17 cellular contexts compared by ENCODE assay signal in genomic region chr6:43298565-43299337, GRCh38. TPM values are rescaled to one million over a fixed set of nuclear protein-coding genes. Genes with fewer than 3 reads are reported as not detected.
A peak's percentile ranks its signal among the peaks of the same experiment; 100 is the strongest.
DNase-seq lines count a peak whose midpoint lies in the region; ATAC-seq, FAIRE-seq and TF ChIP-seq lines count a peak whose summit lies in the region.
"Had no signal": no experiment of that assay in that cellular context is flagged by ENCODE, and none has a peak within 500 bp of the region (broad histone marks: within the 10 kb centered on the region; RNA-seq: fewer than 3 reads in every experiment).

No MANE protein-coding gene starts in this region.

- no peaks in the 10 kb centered on the region for H3K79me2 ChIP-seq in H1 (ENCODE audit: control insufficient read depth in 1 of 2, insufficient read depth in 2 of 2, low read length in 2 of 2)
- H3K79me2 ChIP-seq in HepG2 (ENCODE audit: insufficient read depth, low read length), result no peaks in the 10 kb centered on the region

- H3K14ac ChIP-seq in H1 (ENCODE audit: insufficient read length), result no peak overlapping the region

- H4K20me1 ChIP-seq in H1 (replicated peaks in 1 of 2; ENCODE audit: control insufficient read depth in 1 of 2, insufficient read depth in 2 of 2, low read length in 2 of 2) (peaks cover 0 to 6% of the 10 kb centered on the region in 2 experiments), HepG2 (ENCODE audit: insufficient read depth, low read length) (no peaks in the 10 kb centered on the region)
- H4K20me1 ChIP-seq: BLaER1 treated with 17β-estradiol and CSF1 and Interleukin-3, amounts not matched to agents 10 nM and 100 nM had no signal

- H3K4me2 ChIP-seq in H1 (ENCODE audit: insufficient read depth in 1 of 2, low read depth in 2 of 2, low read length in 2 of 2), result no peak overlapping the region
- H3K4me2 ChIP-seq in HepG2 (ENCODE audit: low read depth, low read length), result peak overlapping the region; percentile 71
- H3K4me2 ChIP-seq: BLaER1 treated with 17β-estradiol and CSF1 and Interleukin-3, amounts not matched to agents 10 nM and 100 nM had no signal

- H3K36me3 ChIP-seq in H1 (ENCODE audit: control insufficient read depth in 2 of 4, insufficient read depth in 4 of 4, low read length in 3 of 4), result no peaks in the 10 kb centered on the region; a peak in 1 of 8 replicates
- no peaks in the 10 kb centered on the region; a peak in 1 of 5 replicates for H3K36me3 ChIP-seq in HepG2 (replicated peaks in 1 of 2; ENCODE audit: control insufficient read depth in 1 of 2, insufficient read depth in 2 of 2, low read length in 2 of 2)
- no peaks in the 10 kb centered on the region for H3K36me3 ChIP-seq in brain microvascular endothelial cell (replicated peaks)
- no peaks in the 10 kb centered on the region for H3K36me3 ChIP-seq in naive thymus-derived CD4-positive, alpha-beta T cell (ENCODE audit: control insufficient read depth in 2 of 3, insufficient read depth in 3 of 3, low read length in 3 of 3)
- H3K36me3 ChIP-seq: BLaER1 treated with 17β-estradiol and CSF1 and Interleukin-3, amounts not matched to agents 10 nM and 100 nM had no signal

- TF ChIP-seq RAD21 in H1 (IDR thresholded peaks at IDR 0.05 in 1 of 2, conservative IDR thresholded peaks at IDR 0.05 in 1 of 2; ENCODE audit: low read depth in 2 of 2, low read length in 2 of 2), result no peak
- no peak; the same call in 1 of the 2 replicates for TF ChIP-seq RAD21 in HepG2 (CRISPR knock-in tag; IDR thresholded peaks at IDR 0.05)

- intact Hi-C loops in HepG2 (cut with micrococcal nuclease; ENCODE audit: unreplicated experiment), result no loop called here
- intact Hi-C loops in naive thymus-derived CD4-positive, alpha-beta T cell (cut with micrococcal nuclease), result no loop called here

- no peaks in the 10 kb centered on the region for H3K4me1 ChIP-seq in H1 (replicated peaks in 1 of 4; ENCODE audit: control insufficient read depth in 3 of 4, insufficient read depth in 4 of 4, low read length in 3 of 4)
- H3K4me1 ChIP-seq in HepG2 (ENCODE audit: insufficient read depth, low read length), result peaks cover 63% of the 10 kb centered on the region
- H3K4me1 ChIP-seq in naive thymus-derived CD4-positive, alpha-beta T cell (ENCODE audit: control insufficient read depth in 2 of 2, insufficient read depth in 2 of 2, low read length in 2 of 2), result no peaks in the 10 kb centered on the region

- peaks cover 0 to 7% (median 0%) of the 10 kb centered on the region in 7 donors for H3K4me1 Mint-ChIP-seq in naive thymus-derived CD4-positive, alpha-beta T cell

- H2BK15ac ChIP-seq in H1 (ENCODE audit: low read length), result no peak overlapping the region

- H2AK5ac ChIP-seq in H1 (ENCODE audit: low read depth, low read length), result 0 out of 2 replicates have a peak overlapping the region, but pooled peaks have one; percentile 32

- no peak overlapping the region for H2BK12ac ChIP-seq in H1 (ENCODE audit: low read depth, low read length)

- H3K27me3 Mint-ChIP-seq in naive thymus-derived CD4-positive, alpha-beta T cell, result peaks cover 0 to 9% (median 7%) of the 10 kb centered on the region in 5 donors

- H3K18ac ChIP-seq in H1 (ENCODE audit: extremely low read depth, low read length), result no peak overlapping the region

- H2AFZ ChIP-seq in H1 (ENCODE audit: low read length) (no peak overlapping the region), HepG2 (ENCODE audit: low read length) (no peak overlapping the region)

- H3K23me2 ChIP-seq in H1 (ENCODE audit: low read depth, low read length), result peaks cover 10% of the 10 kb centered on the region; the same call in 1 of the 2 replicates

- TF ChIP-seq CTCF in GM20000 (IDR thresholded peaks at IDR 0.05; ENCODE audit: extremely low read depth, missing control alignments) (no peak), H1 (IDR thresholded peaks at IDR 0.05; ENCODE audit: control extremely low read depth in 1 of 3, insufficient read depth in 1 of 3, low read depth in 1 of 3, low read length in 3 of 3) (no peak), HepG2 (CRISPR knock-in tag; IDR thresholded peaks at IDR 0.05) (no peak), brain microvascular endothelial cell (IDR thresholded peaks at IDR 0.05; ENCODE audit: low read depth, low read length, missing control alignments) (no peak)

- POLR2A ChIA-PET in H1 (lab: Charles Lee; ENCODE audit: partially characterized antibody), result interaction anchor here (1.0 to 5.7 kb wide), 4 partner anchors 10 to 23 kb away, joined by 3 to 45 read pairs (median 10); partner anchors contain the start of gene CRIP3
- POLR2A ChIA-PET in HepG2 (lab: Yijun Ruan, JAX), result interaction anchor here (1.1 to 5.2 kb wide), 10 partner anchors 8 to 35 kb away, joined by 3 to 67 read pairs (median 13); partner anchors contain the start of gene CRIP3
- POLR2A ChIA-PET in naive thymus-derived CD4-positive, alpha-beta T cell (lab: Charles Lee), result interaction anchor here (0.5 to 0.6 kb wide), 2 partner anchors 9 to 158 kb away, joined by 3 read pairs; no protein-coding TSS in a partner anchor

- H2BK120ac ChIP-seq in H1 (replicated peaks; ENCODE audit: low read depth, low read length), result no peak overlapping the region

- BruUV-seq in HepG2 (replicated peaks; lab: Mats Ljungman, UMichigan), result TSS peak; percentile 60

- peaks cover 0 to 2% (median 0%) of the 10 kb centered on the region in 4 experiments; a peak in 1 of 7 replicates for H3K27me3 ChIP-seq in H1 (replicated peaks in 1 of 4; ENCODE audit: control insufficient read depth in 3 of 4, extremely low read depth in 1 of 4, insufficient read depth in 3 of 4, low read length in 3 of 4)
- H3K27me3 ChIP-seq in HepG2 (ENCODE audit: control insufficient read depth in 1 of 2, insufficient read depth in 2 of 2, low read length in 2 of 2), result no peaks in the 10 kb centered on the region
- H3K27me3 ChIP-seq in brain microvascular endothelial cell (replicated peaks), result peaks cover 7% of the 10 kb centered on the region
- H3K27me3 ChIP-seq in naive thymus-derived CD4-positive, alpha-beta T cell (ENCODE audit: control insufficient read depth in 2 of 2, insufficient read depth in 2 of 2, low read length in 2 of 2), result no peaks in the 10 kb centered on the region
- H3K27me3 ChIP-seq: BLaER1 treated with 17β-estradiol and CSF1 and Interleukin-3, amounts not matched to agents 10 nM and 100 nM had no signal

- no peak overlapping the region for H3K27ac Mint-ChIP-seq in naive thymus-derived CD4-positive, alpha-beta T cell
- H3K27ac Mint-ChIP-seq: CD4-positive, alpha-beta T cell; H9 had no signal

- H3K9ac ChIP-seq in H1 (replicated peaks in 1 of 4; ENCODE audit: extremely low read depth in 1 of 4, low read depth in 3 of 4, low read length in 3 of 4), result no peak overlapping the region
- H3K9ac ChIP-seq in HepG2 (ENCODE audit: insufficient read depth, low read depth, low read length), result peak overlapping the region; percentile 53
- H3K9ac ChIP-seq: BLaER1 treated with 17β-estradiol and CSF1 and Interleukin-3, amounts not matched to agents 10 nM and 100 nM had no signal

- DNase-seq in AG08396 (ENCODE audit: low spot score) (peak; percentile 3), GM20000 (ENCODE audit: low spot score) (peak; percentile 4), H1 (ENCODE audit: low read depth in 1 of 2, low spot score in 2 of 2) (no peak), HepG2 (ENCODE audit: low spot score) (no peak), brain microvascular endothelial cell (no peak), H4 (ENCODE audit: low spot score) (no peak), GF-D8 (lab: John Stamatoyannopoulos, UW) (no peak)
- DNase-seq in naive thymus-derived CD4-positive, alpha-beta T cell, result no peak
- DNase-seq: 8988T; Calu3; CD4-positive, alpha-beta T cell; DMS79; H9 had no signal

- H3K4me3 ChIP-seq in H1 (ENCODE audit: extremely low read depth in 1 of 4, insufficient read depth in 2 of 4, low read depth in 3 of 4, low read length in 4 of 4), result no peak overlapping the region
- peak overlapping the region; percentile 16 to 61 (median 17); a peak in 5 of 6 replicates for H3K4me3 ChIP-seq in HepG2 (replicated peaks in 1 of 3; ENCODE audit: insufficient read depth in 1 of 3, low read depth in 2 of 3, low read length in 3 of 3)
- H3K4me3 ChIP-seq in brain microvascular endothelial cell (ENCODE audit: low read depth, low read length), result no peak overlapping the region
- no peak overlapping the region for H3K4me3 ChIP-seq in naive thymus-derived CD4-positive, alpha-beta T cell (ENCODE audit: low read length)
- H3K4me3 ChIP-seq: BLaER1 treated with 17β-estradiol and CSF1 and Interleukin-3, amounts not matched to agents 10 nM and 100 nM had no signal

- no peak overlapping the region for H3K4me3 Mint-ChIP-seq in naive thymus-derived CD4-positive, alpha-beta T cell
- H3K4me3 Mint-ChIP-seq: CD4-positive, alpha-beta T cell; H9 had no signal

- 82% methylated on average over 12 of the region's 12 CpGs; no CpG with 5 or more reads in 1 of the 2 experiments for WGBS in H1 (ENCODE audit: extremely low coverage in 1 of 2, insufficient coverage in 1 of 2, insufficient read length in 1 of 2, insufficient replicate concordance in 2 of 2, low coverage in 1 of 2, low lambda C conversion rate in 2 of 2, missing lambda C conversion rate in 1 of 2), 2 experiments
- 50% methylated on average over 12 of the region's 12 CpGs for WGBS in HepG2 (ENCODE audit: low lambda C conversion rate)

- no peak overlapping the region for H2BK5ac ChIP-seq in H1 (ENCODE audit: low read depth, low read length)

- in situ Hi-C loops in HepG2 (cut with HindIII; ENCODE audit: extremely low pct_ligation_motif_present, low pct_unique_long_range_greater_than_20kb) (no loop called here), brain microvascular endothelial cell (cut with HindIII; ENCODE audit: low pct_ligation_motif_present, low sequenced_read_pairs) (no loop called here)

- H3K27ac ChIP-seq in H1 (ENCODE audit: low read depth, low read length) (no peak overlapping the region), HepG2 (ENCODE audit: extremely low read length, insufficient read depth, low read length) (peak overlapping the region; percentile 70), brain microvascular endothelial cell (no peak overlapping the region)
- no peak overlapping the region for H3K27ac ChIP-seq in naive thymus-derived CD4-positive, alpha-beta T cell (ENCODE audit: low read depth, low read length)
- H3K27ac ChIP-seq: BLaER1 treated with 17β-estradiol and CSF1 and Interleukin-3, amounts not matched to agents 10 nM and 100 nM had no signal

- no peak overlapping the region for H3K56ac ChIP-seq in H1 (replicated peaks; ENCODE audit: insufficient read length, low read depth, low read length)

- CTCF ChIA-PET in H1 (lab: Charles Lee; ENCODE audit: partially characterized antibody) (interaction anchor here (1.1 to 5.9 kb wide), 4 partner anchors 9 to 208 kb away, joined by 3 to 50 read pairs (median 10); partner anchors contain the start of gene CRIP3), HepG2 (lab: Yijun Ruan, JAX; ENCODE audit: low intra/inter-chr PET ratio, low total read pairs) (interaction anchor here (1.2 kb wide), 1 partner anchor 36 kb away, joined by 3 read pairs; no protein-coding TSS in a partner anchor)
- CTCF ChIA-PET in naive thymus-derived CD4-positive, alpha-beta T cell (lab: Charles Lee), result interaction anchor here (0.6 kb wide), 1 partner anchor 56 kb away, joined by 3 read pairs; the partner anchor contains the start of gene TTBK1

- H3K79me1 ChIP-seq in H1 (ENCODE audit: low read depth, low read length), result no peaks in the 10 kb centered on the region

- no peaks in the 10 kb centered on the region for H3K36me3 Mint-ChIP-seq in naive thymus-derived CD4-positive, alpha-beta T cell

- no peak overlapping the region for H4K5ac ChIP-seq in H1 (ENCODE audit: insufficient read length, low read depth, low read length)

- H3K9me3 ChIP-seq in H1 (ENCODE audit: insufficient read depth in 2 of 2, low read depth in 1 of 2, low read length in 1 of 2) (no peaks in the 10 kb centered on the region), HepG2 (ENCODE audit: low read length) (no peaks in the 10 kb centered on the region)
- no peaks in the 10 kb centered on the region for H3K9me3 ChIP-seq in naive thymus-derived CD4-positive, alpha-beta T cell (ENCODE audit: control insufficient read depth in 2 of 3, low read length in 3 of 3)
- H3K9me3 ChIP-seq: BLaER1 treated with 17β-estradiol and CSF1 and Interleukin-3, amounts not matched to agents 10 nM and 100 nM had no signal

- no peaks in the 10 kb centered on the region for H3K9me3 Mint-ChIP-seq in naive thymus-derived CD4-positive, alpha-beta T cell
- H3K9me3 Mint-ChIP-seq: CD4-positive, alpha-beta T cell; H9 had no signal

- peak; percentile 4 for ATAC-seq in HepG2
- no peak for ATAC-seq in naive thymus-derived CD4-positive, alpha-beta T cell

- no peak overlapping the region for H3K4ac ChIP-seq in H1 (replicated peaks; ENCODE audit: insufficient read length, low read depth, low read length)

- FAIRE-seq in H1 (lab: Jason Lieb, UNC) (no peak), HepG2 (lab: Jason Lieb, UNC) (peak; percentile 12)
- FAIRE-seq: GM12892 had no signal

- no peak for TF ChIP-seq EP300 in H1 (IDR thresholded peaks at IDR 0.05; ENCODE audit: borderline replicate concordance in 1 of 2, low read depth in 2 of 2, low read length in 2 of 2)
- TF ChIP-seq EP300 in HepG2 (IDR thresholded peaks at IDR 0.05; ENCODE audit: low read depth in 2 of 2, low read length in 2 of 2), result no peak
- no peak for TF ChIP-seq EP300 in HepG2 (CRISPR knock-in tag; IDR thresholded peaks at IDR 0.05; ENCODE audit: borderline replicate concordance)

- no peak overlapping the region; the same call in 1 of the 2 replicates for H4K8ac ChIP-seq in H1 (ENCODE audit: extremely low read depth, insufficient read depth, low read length)

- no peak overlapping the region for H4K91ac ChIP-seq in H1 (replicated peaks; ENCODE audit: insufficient read length, low read length)

- H2BK20ac ChIP-seq in H1 (ENCODE audit: low read length), result no peak overlapping the region

- no peak overlapping the region for H3K23ac ChIP-seq in H1 (ENCODE audit: insufficient read length)

- TF ChIP-seq POLR2A in H1 (IDR thresholded peaks at IDR 0.05; ENCODE audit: control extremely low read depth in 1 of 2, low read depth in 2 of 2, low read length in 2 of 2), result no peak
- no peak for TF ChIP-seq POLR2A in HepG2 (IDR thresholded peaks at IDR 0.05; ENCODE audit: insufficient read depth in 1 of 2, low read depth in 2 of 2, low read length in 2 of 2)

RNA-seq across cellular contexts. Expression of gene SLC22A7, which starts 0.7 kb away (rescaled TPM):
- not detected in 2 replicates for total RNA-seq in H1 (2021; fragmentation: NEBNext Ultra II Directional; extraction: Animal tissue kit (Norgen Biotek cat#: 25700))
- polyA plus RNA-seq in H1 (2011; rRNA removed), result not detected in 2 replicates
- not detected for polyA plus RNA-seq in H1 (2011; cell fraction: cytosol; rRNA removed)
- not detected for polyA plus RNA-seq in H1 (2011; cell fraction: nucleus; rRNA removed)
- 0.13 to 0.58 TPM (median 0.47 TPM) in 3 of 4 replicates, not detected in the other for polyA plus RNA-seq in H1 (2012, experiment 1 of 2)
- polyA plus RNA-seq in H1 (2012, experiment 2 of 2), result 0.22 TPM
- not detected for polyA plus RNA-seq in H1 (2013, experiment 1 of 2)
- not detected for polyA plus RNA-seq in H1 (2013, experiment 2 of 2)
- not detected in 2 replicates for polyA minus RNA-seq in H1 (2011; rRNA and poly(A)+ RNA removed)
- polyA minus RNA-seq in H1 (2011; cell fraction: cytosol; rRNA and poly(A)+ RNA removed), result not detected
- polyA minus RNA-seq in H1 (2011; cell fraction: nucleus; rRNA and poly(A)+ RNA removed), result not detected
- total RNA-seq in HepG2 (2016; rRNA removed; fragmentation: Illumina TruSeq; extraction: Trizol), result 8.6 and 22.6 TPM in 2 replicates
- total RNA-seq in HepG2 (2016; cell fraction: cytosol; rRNA removed; fragmentation: Illumina TruSeq; extraction: Trizol; ENCODE audit: low read depth), result 5.3 and 5.4 TPM in 2 replicates
- 8.5 and 22.3 TPM in 2 replicates for total RNA-seq in HepG2 (2016; cell fraction: insoluble cytoplasmic fraction; rRNA removed; fragmentation: Illumina TruSeq; extraction: Trizol)
- 9.0 and 9.1 TPM in 2 replicates for total RNA-seq in HepG2 (2016; cell fraction: membrane; rRNA removed; fragmentation: Illumina TruSeq; extraction: Trizol)
- 20.9 and 25.8 TPM in 2 replicates for total RNA-seq in HepG2 (2016; cell fraction: nucleus; rRNA removed; fragmentation: Illumina TruSeq; extraction: Trizol)
- 5.3 and 12.3 TPM in 2 replicates for polyA plus RNA-seq in HepG2 (2011; rRNA removed)
- 7.0 and 7.8 TPM in 2 replicates for polyA plus RNA-seq in HepG2 (2011; cell fraction: cytosol; rRNA removed)
- polyA plus RNA-seq in HepG2 (2011; cell fraction: nucleus; rRNA removed), result 34.4 and 48.4 TPM in 2 replicates
- polyA plus RNA-seq in HepG2 (2012), result 18.9 and 34.7 TPM in 2 replicates
- polyA plus RNA-seq in HepG2 (2016; cell fraction: cytosol; fragmentation: Illumina TruSeq; extraction: Trizol; ENCODE audit: low read depth), result 3.2 and 3.5 TPM in 2 replicates
- polyA plus RNA-seq in HepG2 (2016; cell fraction: insoluble cytoplasmic fraction; fragmentation: Illumina TruSeq; extraction: Trizol; ENCODE audit: low read depth), result 5.5 and 6.2 TPM in 2 replicates
- polyA plus RNA-seq in HepG2 (2016; cell fraction: membrane; fragmentation: Illumina TruSeq; extraction: Trizol; ENCODE audit: low read depth), result 4.5 and 5.7 TPM in 2 replicates
- polyA plus RNA-seq in HepG2 (2016; cell fraction: nucleus; fragmentation: Illumina TruSeq; extraction: Trizol; ENCODE audit: insufficient read depth, low read depth), result 39.6 and 40.3 TPM in 2 replicates
- 22.0 TPM in 1 of 2 replicates, not detected in the other for polyA minus RNA-seq in HepG2 (2011; rRNA and poly(A)+ RNA removed; ENCODE audit: low replicate concordance)
- polyA minus RNA-seq in HepG2 (2011; cell fraction: cytosol; rRNA and poly(A)+ RNA removed), result 3.6 and 5.1 TPM in 2 replicates
- 7.0 and 12.7 TPM in 2 replicates for polyA minus RNA-seq in HepG2 (2011; cell fraction: nucleus; rRNA and poly(A)+ RNA removed)
- total RNA-seq in H4 (2014; rRNA removed; shearing (Covaris generic)), result not detected in 2 replicates
- not detected for total RNA-seq in naive thymus-derived CD4-positive, alpha-beta T cell
- not detected for polyA plus RNA-seq in naive thymus-derived CD4-positive, alpha-beta T cell
- total RNA-seq: Calu3; CD4-positive, alpha-beta T cell; G401; H9; HT-29 had no signal

RNA-seq across cellular contexts. Expression of gene CRIP3, which starts 9.9 kb away (rescaled TPM):
- total RNA-seq in H1 (2021; fragmentation: NEBNext Ultra II Directional; extraction: Animal tissue kit (Norgen Biotek cat#: 25700)), result 37.6 and 46.3 TPM in 2 replicates
- polyA plus RNA-seq in H1 (2011; rRNA removed) (34.0 and 38.7 TPM in 2 replicates), HepG2 (2011; rRNA removed) (9.3 and 14.2 TPM in 2 replicates)
- polyA plus RNA-seq in H1 (2011; cell fraction: cytosol; rRNA removed), result 46.8 TPM
- polyA plus RNA-seq in H1 (2011; cell fraction: nucleus; rRNA removed), result 124 TPM
- 39.4 to 44.3 TPM (median 42.3 TPM) in 4 replicates for polyA plus RNA-seq in H1 (2012, experiment 1 of 2)
- 30.4 TPM for polyA plus RNA-seq in H1 (2012, experiment 2 of 2)
- 40.4 TPM for polyA plus RNA-seq in H1 (2013, experiment 1 of 2)
- polyA plus RNA-seq in H1 (2013, experiment 2 of 2), result 36.5 TPM
- polyA minus RNA-seq in H1 (2011; rRNA and poly(A)+ RNA removed), result 22.8 and 23.5 TPM in 2 replicates
- 17.9 TPM for polyA minus RNA-seq in H1 (2011; cell fraction: cytosol; rRNA and poly(A)+ RNA removed)
- 22.5 TPM for polyA minus RNA-seq in H1 (2011; cell fraction: nucleus; rRNA and poly(A)+ RNA removed)
- 3.5 and 6.3 TPM in 2 replicates for total RNA-seq in HepG2 (2016; rRNA removed; fragmentation: Illumina TruSeq; extraction: Trizol)
- total RNA-seq in HepG2 (2016; cell fraction: cytosol; rRNA removed; fragmentation: Illumina TruSeq; extraction: Trizol; ENCODE audit: low read depth), result 2.7 and 2.9 TPM in 2 replicates
- total RNA-seq in HepG2 (2016; cell fraction: insoluble cytoplasmic fraction; rRNA removed; fragmentation: Illumina TruSeq; extraction: Trizol), result 5.5 and 7.0 TPM in 2 replicates
- total RNA-seq in HepG2 (2016; cell fraction: membrane; rRNA removed; fragmentation: Illumina TruSeq; extraction: Trizol), result 1.7 and 2.6 TPM in 2 replicates
- 6.1 and 7.0 TPM in 2 replicates for total RNA-seq in HepG2 (2016; cell fraction: nucleus; rRNA removed; fragmentation: Illumina TruSeq; extraction: Trizol)
- polyA plus RNA-seq in HepG2 (2011; cell fraction: cytosol; rRNA removed), result 4.5 and 5.1 TPM in 2 replicates
- 31.5 and 46.2 TPM in 2 replicates for polyA plus RNA-seq in HepG2 (2011; cell fraction: nucleus; rRNA removed)
- polyA plus RNA-seq in HepG2 (2012), result 12.7 and 16.4 TPM in 2 replicates
- 0.99 and 1.7 TPM in 2 replicates for polyA plus RNA-seq in HepG2 (2016; cell fraction: cytosol; fragmentation: Illumina TruSeq; extraction: Trizol; ENCODE audit: low read depth)
- polyA plus RNA-seq in HepG2 (2016; cell fraction: insoluble cytoplasmic fraction; fragmentation: Illumina TruSeq; extraction: Trizol; ENCODE audit: low read depth), result 4.1 and 5.4 TPM in 2 replicates
- polyA plus RNA-seq in HepG2 (2016; cell fraction: membrane; fragmentation: Illumina TruSeq; extraction: Trizol; ENCODE audit: low read depth), result 1.9 and 2.3 TPM in 2 replicates
- polyA plus RNA-seq in HepG2 (2016; cell fraction: nucleus; fragmentation: Illumina TruSeq; extraction: Trizol; ENCODE audit: insufficient read depth, low read depth), result 13.1 and 18.7 TPM in 2 replicates
- 8.2 TPM in 1 of 2 replicates, not detected in the other for polyA minus RNA-seq in HepG2 (2011; rRNA and poly(A)+ RNA removed; ENCODE audit: low replicate concordance)
- 1.4 and 2.5 TPM in 2 replicates for polyA minus RNA-seq in HepG2 (2011; cell fraction: cytosol; rRNA and poly(A)+ RNA removed)
- polyA minus RNA-seq in HepG2 (2011; cell fraction: nucleus; rRNA and poly(A)+ RNA removed), result 7.5 and 14.4 TPM in 2 replicates
- total RNA-seq in H4 (2014; rRNA removed; shearing (Covaris generic)), result not detected in 2 replicates
- total RNA-seq in naive thymus-derived CD4-positive, alpha-beta T cell, result 1 to 10 TPM in 4 of 5 experiments, not detected in 1; 2.1 to 7.4 (median 4.8) TPM
- polyA plus RNA-seq in naive thymus-derived CD4-positive, alpha-beta T cell, result not detected
- total RNA-seq: G401, HT-29 had no signal

RNA-seq across cellular contexts. Expression of gene TTBK1, which starts 55.5 kb away (rescaled TPM):
- total RNA-seq in H1 (2021; fragmentation: NEBNext Ultra II Directional; extraction: Animal tissue kit (Norgen Biotek cat#: 25700)), result 1.5 and 1.6 TPM in 2 replicates
- polyA plus RNA-seq in H1 (2011; rRNA removed) (0.53 and 0.63 TPM in 2 replicates), HepG2 (2011; rRNA removed) (0.24 and 0.50 TPM in 2 replicates)
- polyA plus RNA-seq in H1 (2011; cell fraction: cytosol; rRNA removed), result 0.70 TPM
- 1.9 TPM for polyA plus RNA-seq in H1 (2011; cell fraction: nucleus; rRNA removed)
- 0.68 to 1.1 TPM (median 0.97 TPM) in 4 replicates for polyA plus RNA-seq in H1 (2012, experiment 1 of 2)
- 0.50 TPM for polyA plus RNA-seq in H1 (2012, experiment 2 of 2)
- 0.26 TPM for polyA plus RNA-seq in H1 (2013, experiment 1 of 2)
- polyA plus RNA-seq in H1 (2013, experiment 2 of 2), result 0.22 TPM
- polyA minus RNA-seq in H1 (2011; rRNA and poly(A)+ RNA removed), result 0.60 and 0.76 TPM in 2 replicates
- polyA minus RNA-seq in H1 (2011; cell fraction: cytosol; rRNA and poly(A)+ RNA removed), result 0.66 TPM
- polyA minus RNA-seq in H1 (2011; cell fraction: nucleus; rRNA and poly(A)+ RNA removed), result 1.1 TPM
- 0.10 and 0.33 TPM in 2 replicates for total RNA-seq in HepG2 (2016; rRNA removed; fragmentation: Illumina TruSeq; extraction: Trizol)
- 0.18 and 0.20 TPM in 2 replicates for total RNA-seq in HepG2 (2016; cell fraction: cytosol; rRNA removed; fragmentation: Illumina TruSeq; extraction: Trizol; ENCODE audit: low read depth)
- 0.13 and 0.32 TPM in 2 replicates for total RNA-seq in HepG2 (2016; cell fraction: insoluble cytoplasmic fraction; rRNA removed; fragmentation: Illumina TruSeq; extraction: Trizol)
- 0.25 and 0.28 TPM in 2 replicates for total RNA-seq in HepG2 (2016; cell fraction: membrane; rRNA removed; fragmentation: Illumina TruSeq; extraction: Trizol)
- 0.47 TPM in 2 replicates for total RNA-seq in HepG2 (2016; cell fraction: nucleus; rRNA removed; fragmentation: Illumina TruSeq; extraction: Trizol)
- polyA plus RNA-seq in HepG2 (2011; cell fraction: cytosol; rRNA removed), result 0.09 and 0.10 TPM in 2 replicates
- 1.4 and 2.2 TPM in 2 replicates for polyA plus RNA-seq in HepG2 (2011; cell fraction: nucleus; rRNA removed)
- polyA plus RNA-seq in HepG2 (2012), result 0.53 and 0.62 TPM in 2 replicates
- polyA plus RNA-seq in HepG2 (2016; cell fraction: cytosol; fragmentation: Illumina TruSeq; extraction: Trizol; ENCODE audit: low read depth), result not detected in 2 replicates
- polyA plus RNA-seq in HepG2 (2016; cell fraction: insoluble cytoplasmic fraction; fragmentation: Illumina TruSeq; extraction: Trizol; ENCODE audit: low read depth), result 0.19 TPM in 2 replicates
- 0.06 and 0.07 TPM in 2 replicates for polyA plus RNA-seq in HepG2 (2016; cell fraction: membrane; fragmentation: Illumina TruSeq; extraction: Trizol; ENCODE audit: low read depth)
- polyA plus RNA-seq in HepG2 (2016; cell fraction: nucleus; fragmentation: Illumina TruSeq; extraction: Trizol; ENCODE audit: insufficient read depth, low read depth), result 0.84 and 0.86 TPM in 2 replicates
- 1.2 TPM in 1 of 2 replicates, not detected in the other for polyA minus RNA-seq in HepG2 (2011; rRNA and poly(A)+ RNA removed; ENCODE audit: low replicate concordance)
- polyA minus RNA-seq in HepG2 (2011; cell fraction: cytosol; rRNA and poly(A)+ RNA removed), result 0.18 and 0.49 TPM in 2 replicates
- 1.4 and 1.7 TPM in 2 replicates for polyA minus RNA-seq in HepG2 (2011; cell fraction: nucleus; rRNA and poly(A)+ RNA removed)
- total RNA-seq in H4 (2014; rRNA removed; shearing (Covaris generic)), result not detected in 2 replicates
- total RNA-seq in naive thymus-derived CD4-positive, alpha-beta T cell, result under 1 TPM in 2 of 5 experiments, not detected in 3; 0.05 to 0.29 TPM
- polyA plus RNA-seq in naive thymus-derived CD4-positive, alpha-beta T cell, result not detected
- total RNA-seq: CD4-positive, alpha-beta T cell; G401 had no signal

Comparison
In these comparisons a context has a peak if more than half of its experiments do, and no peak if none do; other contexts are left out.
1. DNase-seq: peak in AG08396 (single experiment) and GM20000 (single experiment); none in H1 (0 of 2), HepG2 (single experiment), brain microvascular endothelial cell (single experiment), H4 (single experiment), GF-D8 (single experiment) and naive thymus-derived CD4-positive, alpha-beta T cell (0 of 9).
2. H3K4me3 ChIP-seq: peak in HepG2 (3 of 3); none in H1 (0 of 4), brain microvascular endothelial cell (single experiment) and naive thymus-derived CD4-positive, alpha-beta T cell (single experiment).